1 cellular context compared by ENCODE assay signal in genomic region chr9:134320916-134321570, GRCh38.
TF ChIP-seq lines count a peak whose summit lies in the region.

No MANE protein-coding gene starts in this region.

TF ChIP-seq in HepG2, 621 proteins besides CTCF, POLR2A, EP300 and RAD21 (continued from another document and continues in another):
- TF ChIP-seq, protein P1, sequence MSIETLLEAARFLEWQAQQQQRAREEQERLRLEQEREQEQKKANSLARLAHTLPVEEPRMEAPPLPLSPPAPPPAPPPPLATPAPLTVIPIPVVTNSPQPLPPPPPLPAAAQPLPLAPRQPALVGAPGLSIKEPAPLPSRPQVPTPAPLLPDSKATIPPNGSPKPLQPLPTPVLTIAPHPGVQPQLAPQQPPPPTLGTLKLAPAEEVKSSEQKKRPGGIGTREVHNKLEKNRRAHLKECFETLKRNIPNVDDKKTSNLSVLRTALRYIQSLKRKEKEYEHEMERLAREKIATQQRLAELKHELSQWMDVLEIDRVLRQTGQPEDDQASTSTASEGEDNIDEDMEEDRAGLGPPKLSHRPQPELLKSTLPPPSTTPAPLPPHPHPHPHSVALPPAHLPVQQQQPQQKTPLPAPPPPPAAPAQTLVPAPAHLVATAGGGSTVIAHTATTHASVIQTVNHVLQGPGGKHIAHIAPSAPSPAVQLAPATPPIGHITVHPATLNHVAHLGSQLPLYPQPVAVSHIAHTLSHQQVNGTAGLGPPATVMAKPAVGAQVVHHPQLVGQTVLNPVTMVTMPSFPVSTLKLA (IDR thresholded peaks at IDR 0.05): peak; percentile 67
- TF ChIP-seq ATRX (CRISPR knock-in tag; IDR thresholded peaks at IDR 0.05; ENCODE audit: borderline replicate concordance): no peak
- TF ChIP-seq ZNF292 (CRISPR knock-in tag; IDR thresholded peaks at IDR 0.05; ENCODE audit: borderline replicate concordance, low read depth): no peak
- TF ChIP-seq FLYWCH1 (CRISPR knock-in tag; IDR thresholded peaks at IDR 0.05): no peak
- TF ChIP-seq DPF2 (CRISPR knock-in tag; IDR thresholded peaks at IDR 0.05; ENCODE audit: borderline replicate concordance, low read depth): peak; percentile 16; the same call in 1 of the 2 replicates
- peak; percentile 82 for TF ChIP-seq PITX1 (CRISPR knock-in tag; IDR thresholded peaks at IDR 0.05)
- TF ChIP-seq ZNF530 (CRISPR knock-in tag; IDR thresholded peaks at IDR 0.05; ENCODE audit: low read depth): no peak
- TF ChIP-seq FOXA1 (IDR thresholded peaks at IDR 0.05): no peak
- TF ChIP-seq FOXA1 (CRISPR knock-in tag; IDR thresholded peaks at IDR 0.05): no peak
- TF ChIP-seq ZFP90 (CRISPR knock-in tag; IDR thresholded peaks at IDR 0.05; ENCODE audit: borderline replicate concordance): no peak
- no peak for TF ChIP-seq SP2 (CRISPR knock-in tag; IDR thresholded peaks at IDR 0.05)
- peak; percentile 91 for TF ChIP-seq MYC (CRISPR knock-in tag; IDR thresholded peaks at IDR 0.05; ENCODE audit: borderline replicate concordance)
- no peak for TF ChIP-seq ZNF781 (CRISPR knock-in tag; IDR thresholded peaks at IDR 0.05; ENCODE audit: borderline replicate concordance, not compliant biosample characterization)
- TF ChIP-seq TEF (CRISPR knock-in tag; IDR thresholded peaks at IDR 0.05): no peak
- peak; percentile 30; the same call in 1 of the 2 replicates for TF ChIP-seq NCOA2 (CRISPR knock-in tag; IDR thresholded peaks at IDR 0.05)
- no peak for TF ChIP-seq ZNF446 (CRISPR knock-in tag; IDR thresholded peaks at IDR 0.05)
- no peak for TF ChIP-seq ZNF792 (CRISPR knock-in tag; IDR thresholded peaks at IDR 0.05)
- no peak for TF ChIP-seq HOMEZ (CRISPR knock-in tag; IDR thresholded peaks at IDR 0.05; ENCODE audit: low read depth)
- TF ChIP-seq ZEB1 (IDR thresholded peaks at IDR 0.05; ENCODE audit: insufficient replicate concordance, low read depth): no peak
- peak; percentile 20; the same call in 1 of the 2 replicates for TF ChIP-seq ZNF746 (CRISPR knock-in tag; IDR thresholded peaks at IDR 0.05)
- no peak for TF ChIP-seq ZNF44 (CRISPR knock-in tag; IDR thresholded peaks at IDR 0.05)
- no peak for TF ChIP-seq REXO4 (CRISPR knock-in tag; IDR thresholded peaks at IDR 0.05; ENCODE audit: borderline replicate concordance)
- peak; percentile 50; the same call in 1 of the 2 replicates for TF ChIP-seq TCF7 (IDR thresholded peaks at IDR 0.05; ENCODE audit: low read depth)
- TF ChIP-seq LCORL (IDR thresholded peaks at IDR 0.05): no peak
- TF ChIP-seq LCORL (CRISPR knock-in tag; IDR thresholded peaks at IDR 0.05): peak; percentile 96
- peak; percentile 64; the same call in 1 of the 2 replicates for TF ChIP-seq ZNF788 (CRISPR knock-in tag; IDR thresholded peaks at IDR 0.05; ENCODE audit: borderline replicate concordance)
- no peak for TF ChIP-seq ETS1 (CRISPR knock-in tag; IDR thresholded peaks at IDR 0.05)
- TF ChIP-seq SRSF9 (IDR thresholded peaks at IDR 0.05; ENCODE audit: borderline replicate concordance, insufficient read depth, low read depth, low read length, poor library complexity, severe bottlenecking): no peak
- TF ChIP-seq, protein P2, sequence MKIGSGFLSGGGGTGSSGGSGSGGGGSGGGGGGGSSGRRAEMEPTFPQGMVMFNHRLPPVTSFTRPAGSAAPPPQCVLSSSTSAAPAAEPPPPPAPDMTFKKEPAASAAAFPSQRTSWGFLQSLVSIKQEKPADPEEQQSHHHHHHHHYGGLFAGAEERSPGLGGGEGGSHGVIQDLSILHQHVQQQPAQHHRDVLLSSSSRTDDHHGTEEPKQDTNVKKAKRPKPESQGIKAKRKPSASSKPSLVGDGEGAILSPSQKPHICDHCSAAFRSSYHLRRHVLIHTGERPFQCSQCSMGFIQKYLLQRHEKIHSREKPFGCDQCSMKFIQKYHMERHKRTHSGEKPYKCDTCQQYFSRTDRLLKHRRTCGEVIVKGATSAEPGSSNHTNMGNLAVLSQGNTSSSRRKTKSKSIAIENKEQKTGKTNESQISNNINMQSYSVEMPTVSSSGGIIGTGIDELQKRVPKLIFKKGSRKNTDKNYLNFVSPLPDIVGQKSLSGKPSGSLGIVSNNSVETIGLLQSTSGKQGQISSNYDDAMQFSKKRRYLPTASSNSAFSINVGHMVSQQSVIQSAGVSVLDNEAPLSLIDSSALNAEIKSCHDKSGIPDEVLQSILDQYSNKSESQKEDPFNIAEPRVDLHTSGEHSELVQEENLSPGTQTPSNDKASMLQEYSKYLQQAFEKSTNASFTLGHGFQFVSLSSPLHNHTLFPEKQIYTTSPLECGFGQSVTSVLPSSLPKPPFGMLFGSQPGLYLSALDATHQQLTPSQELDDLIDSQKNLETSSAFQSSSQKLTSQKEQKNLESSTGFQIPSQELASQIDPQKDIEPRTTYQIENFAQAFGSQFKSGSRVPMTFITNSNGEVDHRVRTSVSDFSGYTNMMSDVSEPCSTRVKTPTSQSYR (CRISPR knock-in tag; IDR thresholded peaks at IDR 0.05; ENCODE audit: borderline replicate concordance): peak; percentile 91
- no peak for TF ChIP-seq ZFP36L1 (CRISPR knock-in tag; IDR thresholded peaks at IDR 0.05)
- TF ChIP-seq NFKB2 (CRISPR knock-in tag; IDR thresholded peaks at IDR 0.05; ENCODE audit: borderline replicate concordance): peak; percentile 79; the same call in 1 of the 2 replicates
- peak; percentile 47; the same call in 1 of the 2 replicates for TF ChIP-seq MED1 (CRISPR knock-in tag; IDR thresholded peaks at IDR 0.05)
- TF ChIP-seq, protein P3, sequence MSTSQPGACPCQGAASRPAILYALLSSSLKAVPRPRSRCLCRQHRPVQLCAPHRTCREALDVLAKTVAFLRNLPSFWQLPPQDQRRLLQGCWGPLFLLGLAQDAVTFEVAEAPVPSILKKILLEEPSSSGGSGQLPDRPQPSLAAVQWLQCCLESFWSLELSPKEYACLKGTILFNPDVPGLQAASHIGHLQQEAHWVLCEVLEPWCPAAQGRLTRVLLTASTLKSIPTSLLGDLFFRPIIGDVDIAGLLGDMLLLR (CRISPR knock-in tag; IDR thresholded peaks at IDR 0.05): peak; percentile 83
- TF ChIP-seq ZNF629 (CRISPR knock-in tag; conservative IDR thresholded peaks at IDR 0.05): 0 out of 2 replicates have a peak, but pooled peaks have one; percentile 31
- peak; percentile 73 for TF ChIP-seq SPEN (CRISPR knock-in tag; IDR thresholded peaks at IDR 0.05; ENCODE audit: low read depth)
- TF ChIP-seq, protein P4, sequence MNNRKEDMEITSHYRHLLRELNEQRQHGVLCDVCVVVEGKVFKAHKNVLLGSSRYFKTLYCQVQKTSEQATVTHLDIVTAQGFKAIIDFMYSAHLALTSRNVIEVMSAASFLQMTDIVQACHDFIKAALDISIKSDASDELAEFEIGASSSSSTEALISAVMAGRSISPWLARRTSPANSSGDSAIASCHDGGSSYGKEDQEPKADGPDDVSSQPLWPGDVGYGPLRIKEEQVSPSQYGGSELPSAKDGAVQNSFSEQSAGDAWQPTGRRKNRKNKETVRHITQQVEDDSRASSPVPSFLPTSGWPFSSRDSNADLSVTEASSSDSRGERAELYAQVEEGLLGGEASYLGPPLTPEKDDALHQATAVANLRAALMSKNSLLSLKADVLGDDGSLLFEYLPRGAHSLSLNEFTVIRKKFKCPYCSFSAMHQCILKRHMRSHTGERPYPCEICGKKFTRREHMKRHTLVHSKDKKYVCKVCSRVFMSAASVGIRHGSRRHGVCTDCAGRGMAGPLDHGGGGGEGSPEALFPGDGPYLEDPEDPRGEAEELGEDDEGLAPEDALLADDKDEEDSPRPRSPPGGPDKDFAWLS (CRISPR knock-in tag; IDR thresholded peaks at IDR 0.05; ENCODE audit: borderline replicate concordance): 0 out of 2 replicates have a peak, but pooled peaks have one; percentile 56
- TF ChIP-seq AHR (CRISPR knock-in tag; IDR thresholded peaks at IDR 0.05): 0 out of 2 replicates have a peak, but pooled peaks have one; percentile 18
- TF ChIP-seq ZFP37 (CRISPR knock-in tag; IDR thresholded peaks at IDR 0.05; ENCODE audit: borderline replicate concordance): 0 out of 2 replicates have a peak, but pooled peaks have one; percentile 32
- TF ChIP-seq HOXD1 (CRISPR knock-in tag; IDR thresholded peaks at IDR 0.05): peak; percentile 39; the same call in 1 of the 2 replicates
- 0 out of 2 replicates have a peak, but pooled peaks have one; percentile 16 for TF ChIP-seq THAP9 (CRISPR knock-in tag; IDR thresholded peaks at IDR 0.05; ENCODE audit: borderline replicate concordance)
- no peak for TF ChIP-seq NONO (IDR thresholded peaks at IDR 0.05)
- 0 out of 2 replicates have a peak, but pooled peaks have one; percentile 1 for TF ChIP-seq NONO (CRISPR knock-in tag; conservative IDR thresholded peaks at IDR 0.05)
- TF ChIP-seq, protein P5, sequence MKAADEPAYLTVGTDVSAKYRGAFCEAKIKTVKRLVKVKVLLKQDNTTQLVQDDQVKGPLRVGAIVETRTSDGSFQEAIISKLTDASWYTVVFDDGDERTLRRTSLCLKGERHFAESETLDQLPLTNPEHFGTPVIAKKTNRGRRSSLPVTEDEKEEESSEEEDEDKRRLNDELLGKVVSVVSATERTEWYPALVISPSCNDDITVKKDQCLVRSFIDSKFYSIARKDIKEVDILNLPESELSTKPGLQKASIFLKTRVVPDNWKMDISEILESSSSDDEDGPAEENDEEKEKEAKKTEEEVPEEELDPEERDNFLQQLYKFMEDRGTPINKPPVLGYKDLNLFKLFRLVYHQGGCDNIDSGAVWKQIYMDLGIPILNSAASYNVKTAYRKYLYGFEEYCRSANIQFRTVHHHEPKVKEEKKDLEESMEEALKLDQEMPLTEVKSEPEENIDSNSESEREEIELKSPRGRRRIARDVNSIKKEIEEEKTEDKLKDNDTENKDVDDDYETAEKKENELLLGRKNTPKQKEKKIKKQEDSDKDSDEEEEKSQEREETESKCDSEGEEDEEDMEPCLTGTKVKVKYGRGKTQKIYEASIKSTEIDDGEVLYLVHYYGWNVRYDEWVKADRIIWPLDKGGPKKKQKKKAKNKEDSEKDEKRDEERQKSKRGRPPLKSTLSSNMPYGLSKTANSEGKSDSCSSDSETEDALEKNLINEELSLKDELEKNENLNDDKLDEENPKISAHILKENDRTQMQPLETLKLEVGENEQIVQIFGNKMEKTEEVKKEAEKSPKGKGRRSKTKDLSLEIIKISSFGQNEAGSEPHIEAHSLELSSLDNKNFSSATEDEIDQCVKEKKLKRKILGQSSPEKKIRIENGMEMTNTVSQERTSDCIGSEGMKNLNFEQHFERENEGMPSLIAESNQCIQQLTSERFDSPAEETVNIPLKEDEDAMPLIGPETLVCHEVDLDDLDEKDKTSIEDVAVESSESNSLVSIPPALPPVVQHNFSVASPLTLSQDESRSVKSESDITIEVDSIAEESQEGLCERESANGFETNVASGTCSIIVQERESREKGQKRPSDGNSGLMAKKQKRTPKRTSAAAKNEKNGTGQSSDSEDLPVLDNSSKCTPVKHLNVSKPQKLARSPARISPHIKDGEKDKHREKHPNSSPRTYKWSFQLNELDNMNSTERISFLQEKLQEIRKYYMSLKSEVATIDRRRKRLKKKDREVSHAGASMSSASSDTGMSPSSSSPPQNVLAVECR (CRISPR knock-in tag; IDR thresholded peaks at IDR 0.05; ENCODE audit: borderline replicate concordance): peak; percentile 71; the same call in 1 of the 2 replicates
